8 cellular contexts compared by ENCODE assay signal in the genomic region with DNA sequence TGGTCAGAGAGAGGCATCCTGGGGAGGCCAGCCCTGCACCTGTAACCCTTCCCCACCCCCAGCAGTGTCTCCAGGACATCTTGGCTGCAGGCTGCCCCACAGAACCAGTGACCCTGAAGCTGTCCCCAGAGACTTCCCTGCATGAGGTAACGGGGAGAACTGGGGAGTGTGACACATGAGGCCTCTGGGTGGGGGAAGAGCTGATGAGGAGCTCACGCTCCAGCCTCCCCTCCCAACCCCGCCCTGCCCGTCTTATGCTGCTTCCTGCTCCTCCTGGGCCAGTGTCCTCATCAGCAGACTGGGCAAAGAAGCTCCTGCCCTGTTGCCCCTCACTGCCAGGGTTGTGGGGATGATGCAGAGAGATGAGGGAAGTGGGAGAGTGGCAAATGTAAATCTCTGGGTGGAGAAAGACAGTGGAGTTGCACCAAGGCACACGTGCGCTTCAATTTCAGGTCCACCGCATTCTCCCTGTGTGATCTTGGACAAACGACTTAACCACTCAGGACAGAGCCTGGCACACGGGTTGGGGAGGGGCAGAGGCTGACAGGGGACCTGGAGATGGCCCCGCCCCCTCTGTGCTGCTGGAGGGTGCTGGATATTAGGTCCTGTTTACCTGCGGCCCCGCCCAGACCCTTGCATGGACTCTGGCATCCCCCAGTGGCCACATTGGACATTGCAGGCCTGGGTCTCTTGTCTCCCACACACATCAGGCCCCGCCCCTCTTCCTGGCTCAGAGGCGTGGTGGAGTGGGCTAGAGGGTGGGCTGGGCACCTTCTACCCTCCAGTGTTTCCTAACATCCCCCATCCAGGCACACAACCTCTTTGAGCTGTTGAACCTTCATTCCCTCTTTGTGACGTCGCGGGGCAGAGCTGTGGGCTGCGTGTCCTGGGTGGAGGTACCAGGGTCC. TPM values are rescaled to one million over a fixed set of nuclear protein-coding genes. Genes with fewer than 3 reads are reported as not detected.
A peak's percentile ranks its signal among the peaks of the same experiment; 100 is the strongest.
DNase-seq lines count a peak whose midpoint lies in the region; ATAC-seq and TF ChIP-seq lines count a peak whose summit lies in the region.

No MANE protein-coding gene starts in this region.

- no peaks in the 10 kb centered on the region for H3K36me3 Mint-ChIP-seq in activated CD4-positive, alpha-beta memory T cell treated with anti-CD3 and anti-CD28 coated beads, Interleukin-2, amount 10 ng/mL, durations not matched to agents 7 days and 5 days (ENCODE audit: low read depth)
- H3K36me3 Mint-ChIP-seq in memory B cell: no peaks in the 10 kb centered on the region

- CTCF ChIA-PET in activated CD4-positive, alpha-beta memory T cell treated with anti-CD3 and anti-CD28 coated beads, Interleukin-2, amount 10 ng/mL, durations not matched to agents 7 days and 5 days (lab: Charles Lee): interaction anchor here (0.6 to 3.0 kb wide), 13 partner anchors 9 to 264 kb away, joined by 3 to 16 read pairs (median 4); a partner anchor contains a TSS

- DNase-seq in NCI-H82 treated with DMSO at 0.1 percent for 48 hours (lab: John Stamatoyannopoulos, UW; ENCODE audit: unreplicated experiment) (peak; percentile 67), memory B cell (ENCODE audit: low spot score in 2 of 2) (peak; percentile 82 to 93)
- DNase-seq in activated CD4-positive, alpha-beta memory T cell treated with anti-CD3 and anti-CD28 coated beads, Interleukin-2, amount 10 ng/mL, durations not matched to agents 7 days and 5 days: peak; percentile 89
- peak; percentile 77 for DNase-seq in effector CD8-positive, alpha-beta T cell (lab: John Stamatoyannopoulos, UW)
- peak; percentile 57 to 79 for DNase-seq in stimulated activated CD8-positive, alpha-beta memory T cell treated with anti-CD3 and anti-CD28 coated beads, Interleukin-15, amount 100 ng/mL, for 4 hours (ENCODE audit: low read depth in 2 of 2)

- H3K4me1 Mint-ChIP-seq in activated CD4-positive, alpha-beta memory T cell treated with anti-CD3 and anti-CD28 coated beads, Interleukin-2, amount 10 ng/mL, durations not matched to agents 7 days and 5 days: peaks cover 12% of the 10 kb centered on the region
- H3K4me1 Mint-ChIP-seq in memory B cell: peaks cover 8% of the 10 kb centered on the region

- no peak overlapping the region for H3K27ac Mint-ChIP-seq in activated CD4-positive, alpha-beta memory T cell treated with anti-CD3 and anti-CD28 coated beads, Interleukin-2, amount 10 ng/mL, durations not matched to agents 7 days and 5 days
- no peak overlapping the region for H3K27ac Mint-ChIP-seq in memory B cell

- peak; percentile 60 for ATAC-seq in HG03520 (IDR thresholded peaks at IDR 0.05; ENCODE audit: unreplicated experiment)
- peak; percentile 98 for ATAC-seq in memory B cell (ENCODE audit: low read depth)
- no peak for ATAC-seq in GM19452 (IDR thresholded peaks at IDR 0.05; ENCODE audit: unreplicated experiment)

- TF ChIP-seq CTCF in GM12873 (IDR thresholded peaks at IDR 0.05; ENCODE audit: insufficient read depth, low read depth, low read length, missing control alignments): peak; percentile 99

- H3K27me3 Mint-ChIP-seq in activated CD4-positive, alpha-beta memory T cell treated with anti-CD3 and anti-CD28 coated beads, Interleukin-2, amount 10 ng/mL, durations not matched to agents 7 days and 5 days: peaks cover 2% of the 10 kb centered on the region
- H3K27me3 Mint-ChIP-seq in memory B cell: peaks cover 14% of the 10 kb centered on the region

- no peak overlapping the region for H3K4me3 Mint-ChIP-seq in activated CD4-positive, alpha-beta memory T cell treated with anti-CD3 and anti-CD28 coated beads, Interleukin-2, amount 10 ng/mL, durations not matched to agents 7 days and 5 days
- H3K4me3 Mint-ChIP-seq in memory B cell: no peak overlapping the region

- H3K9me3 Mint-ChIP-seq in activated CD4-positive, alpha-beta memory T cell treated with anti-CD3 and anti-CD28 coated beads, Interleukin-2, amount 10 ng/mL, durations not matched to agents 7 days and 5 days: no peaks in the 10 kb centered on the region
- no peaks in the 10 kb centered on the region for H3K9me3 Mint-ChIP-seq in memory B cell

- POLR2A ChIA-PET in activated CD4-positive, alpha-beta memory T cell treated with anti-CD3 and anti-CD28 coated beads, Interleukin-2, amount 10 ng/mL, durations not matched to agents 7 days and 5 days (lab: Charles Lee): no interaction called here

RNA-seq across cellular contexts. Expression of a gene that starts 12.3 kb away (rescaled TPM):
- not detected for total RNA-seq in activated CD4-positive, alpha-beta memory T cell treated with anti-CD3 and anti-CD28 coated beads, Interleukin-2, amount 10 ng/mL, durations not matched to agents 7 days and 5 days

RNA-seq across cellular contexts. Expression of a gene that starts 17.6 kb away (rescaled TPM):
- 1 to 10 TPM; 5.1 to 5.6 TPM for total RNA-seq in activated CD4-positive, alpha-beta memory T cell treated with anti-CD3 and anti-CD28 coated beads, Interleukin-2, amount 10 ng/mL, durations not matched to agents 7 days and 5 days

RNA-seq across cellular contexts. Expression of a gene that starts 34.0 kb away (rescaled TPM):
- under 1 TPM; 0.13 to 0.20 TPM for total RNA-seq in activated CD4-positive, alpha-beta memory T cell treated with anti-CD3 and anti-CD28 coated beads, Interleukin-2, amount 10 ng/mL, durations not matched to agents 7 days and 5 days

RNA-seq across cellular contexts. Expression of a gene that starts 38.0 kb away (rescaled TPM):
- total RNA-seq in activated CD4-positive, alpha-beta memory T cell treated with anti-CD3 and anti-CD28 coated beads, Interleukin-2, amount 10 ng/mL, durations not matched to agents 7 days and 5 days: not detected

RNA-seq across cellular contexts. Expression of a gene that starts 51.8 kb away (rescaled TPM):
- total RNA-seq in activated CD4-positive, alpha-beta memory T cell treated with anti-CD3 and anti-CD28 coated beads, Interleukin-2, amount 10 ng/mL, durations not matched to agents 7 days and 5 days: not detected
